12 cellular contexts compared by ENCODE assay signal in the genomic region with DNA sequence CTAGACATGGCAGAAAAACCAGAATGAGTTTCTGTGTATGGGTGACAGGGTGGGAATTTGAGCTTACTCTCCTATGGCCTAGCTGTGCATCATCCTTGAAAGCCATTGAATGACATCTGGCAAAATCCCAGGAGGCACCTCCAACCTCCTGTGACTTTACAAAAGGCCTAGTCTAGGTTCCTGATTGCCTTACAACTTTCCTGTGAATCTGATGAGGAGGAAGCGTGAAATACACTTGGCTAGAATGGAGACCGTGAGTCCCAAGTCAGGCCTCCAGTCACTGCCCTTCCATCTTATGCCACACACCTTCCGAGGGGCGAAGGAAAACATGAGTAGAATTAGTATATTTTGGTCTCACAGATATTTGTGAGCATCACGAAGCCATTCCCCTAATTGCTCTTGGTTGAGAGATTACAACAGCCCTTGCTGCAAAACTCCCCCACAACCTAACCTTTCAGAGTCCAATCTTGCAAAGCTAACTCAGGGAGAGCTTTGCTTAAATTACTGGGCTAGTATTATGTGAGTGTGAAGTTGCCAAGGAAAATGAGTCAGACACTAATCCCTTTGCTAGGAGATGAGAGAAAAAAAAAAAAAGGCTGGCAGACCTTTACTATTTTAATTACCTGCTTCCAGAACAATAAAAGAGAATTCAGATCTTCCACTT. TPM values are rescaled to one million over a fixed set of nuclear protein-coding genes. Genes with fewer than 3 reads are reported as not detected.
DNase-seq lines count a peak whose midpoint lies in the region; ATAC-seq and TF ChIP-seq lines count a peak whose summit lies in the region.
"Had no signal": no experiment of that assay in that cellular context is flagged by ENCODE, and none has a peak within 500 bp of the region (broad histone marks: within the 10 kb centered on the region; RNA-seq: fewer than 3 reads in every experiment).

No MANE protein-coding gene starts in this region.

- POLR2A ChIA-PET in PC-3 (lab: Charles Lee; ENCODE audit: unreplicated experiment) = no interaction called here

- no peaks in the 10 kb centered on the region for H3F3A ChIP-seq in PC-3 (ENCODE audit: low read length, unreplicated experiment)

- DNase-seq in GM04504 (ENCODE audit: low read depth) (peak; percentile 32), PC-3 (peak; percentile 25), fibroblast of the aortic adventitia (ENCODE audit: low read depth) (peak; percentile 86), psoas muscle (no peak), ecto neural progenitor cell (ENCODE audit: low spot score) (no peak), NOMO-1 treated with dmso at 0.1 percent for 144 hours (lab: John Stamatoyannopoulos, UW; ENCODE audit: unreplicated experiment) (no peak), GDM1 (lab: John Stamatoyannopoulos, UW) (no peak)
- no peak for DNase-seq in stimulated activated naive CD4-positive, alpha-beta T cell treated with Interleukin-2 at 50 U/mL for 16 hours (lab: John Stamatoyannopoulos, UW)
- DNase-seq: DMS153, NCI-H2081 treated with DMSO at 0.1 percent for 48 hours, right lobe of liver had no signal

- no TSS peak for BruUV-seq in PC-3 (replicated peaks; lab: Mats Ljungman, UMichigan)

- no peaks in the 10 kb centered on the region for H4K20me1 ChIP-seq in PC-3 (ENCODE audit: low read length)

- H3K4me1 ChIP-seq in PC-3 (ENCODE audit: insufficient read depth, low read length) (no peaks in the 10 kb centered on the region), psoas muscle (no peaks in the 10 kb centered on the region)
- H3K4me1 ChIP-seq: right lobe of liver had no signal

- ATAC-seq in PC-3 (peak; percentile 77), psoas muscle (peak in 3 of 4 donors; percentile 45 to 56 (median 52))
- ATAC-seq: right lobe of liver had no signal

- intact Hi-C loops in PC-3 (cut with micrococcal nuclease) = no loop called here
- intact Hi-C loops in psoas muscle (cut with DNase I) = no loop called here

- H3K27ac ChIP-seq in PC-3 (ENCODE audit: low read length) (no peak overlapping the region), psoas muscle (no peak overlapping the region)
- H3K27ac ChIP-seq: right lobe of liver, SK-N-MC had no signal

- 58 to 81% (median 61%) methylated on average over 5 of the region's 5 CpGs for WGBS in psoas muscle, 3 donors

- TF ChIP-seq CTCF in PC-3 (conservative IDR thresholded peaks at IDR 0.05; ENCODE audit: low read depth, low read length) (no peak), fibroblast of the aortic adventitia (IDR thresholded peaks at IDR 0.05; ENCODE audit: insufficient read depth, low read length) (no peak), psoas muscle (IDR thresholded peaks at IDR 0.05) (no peak)

- no peak overlapping the region for H3K9ac ChIP-seq in PC-3 (ENCODE audit: low read length)

- no peaks in the 10 kb centered on the region for H3K79me2 ChIP-seq in PC-3 (ENCODE audit: low read length)

- no peaks in the 10 kb centered on the region for H3K9me3 ChIP-seq in PC-3 (ENCODE audit: low read length)
- no peaks in the 10 kb centered on the region for H3K9me3 ChIP-seq in psoas muscle
- H3K9me3 ChIP-seq: right lobe of liver had no signal

- H3K4me3 ChIP-seq in PC-3 (ENCODE audit: low read length) (no peak overlapping the region), fibroblast of the aortic adventitia (ENCODE audit: low read depth, low read length) (no peak overlapping the region), psoas muscle (no peak overlapping the region)
- H3K4me3 ChIP-seq: right lobe of liver, SK-N-MC had no signal

- no peak overlapping the region for H3K4me2 ChIP-seq in PC-3 (ENCODE audit: low read length)

- no peak overlapping the region for H2AFZ ChIP-seq in PC-3 (ENCODE audit: low read length)

- H3K36me3 ChIP-seq in PC-3 (ENCODE audit: low read depth, low read length) (no peaks in the 10 kb centered on the region), psoas muscle (ENCODE audit: insufficient read depth in 1 of 2, low read depth in 1 of 2) (no peaks in the 10 kb centered on the region)
- H3K36me3 ChIP-seq: right lobe of liver had no signal

- H3K9me2 ChIP-seq in PC-3 (replicated peaks; ENCODE audit: low read length) = no peaks in the 10 kb centered on the region

- 0 out of 2 replicates have a peak, but pooled peaks cover 8% of the 10 kb centered on the region for H3K27me3 ChIP-seq in PC-3 (ENCODE audit: low read length)
- no peaks in the 10 kb centered on the region for H3K27me3 ChIP-seq in psoas muscle (ENCODE audit: insufficient read depth in 3 of 3, low read length in 2 of 3)
- H3K27me3 ChIP-seq: right lobe of liver had no signal

- CTCF ChIA-PET in PC-3 (lab: Charles Lee) = interaction anchor here (1.0 kb wide), 1 partner anchor 25 kb away, joined by 3 read pairs; no protein-coding TSS in a partner anchor

RNA-seq across cellular contexts. Expression of gene PAXBP1, which starts 36.3 kb away (rescaled TPM):
- total RNA-seq in PC-3 (2014; rRNA removed) (41.7 and 45.1 TPM in 2 replicates), fibroblast of the aortic adventitia (ENCODE audit: low replicate concordance) (38.5 and 59.3 TPM in 2 replicates), psoas muscle (10 to 100 TPM in 3 of 4 donors, 1 to 10 TPM in 1; 9.6 to 18.7 (median 13.6) TPM)
- polyA plus RNA-seq in psoas muscle = 10 to 100 TPM in 1 of 3 donors, 1 to 10 TPM in 2; 9.6 to 15.3 (median 10.0) TPM

Comparison
In these comparisons a context has a peak if more than half of its experiments do, and no peak if none do; other contexts are left out.
1. DNase-seq: peak in GM04504 (single experiment), PC-3 (single experiment) and fibroblast of the aortic adventitia (single experiment); none in psoas muscle (0 of 2), stimulated activated naive CD4-positive, alpha-beta T cell treated with Interleukin-2 at 50 U/mL for 16 hours (single experiment), ecto neural progenitor cell (single experiment), NOMO-1 treated with dmso at 0.1 percent for 144 hours (single experiment) and GDM1 (single experiment).